8 cellular contexts compared by ENCODE assay signal in the genomic region with DNA sequence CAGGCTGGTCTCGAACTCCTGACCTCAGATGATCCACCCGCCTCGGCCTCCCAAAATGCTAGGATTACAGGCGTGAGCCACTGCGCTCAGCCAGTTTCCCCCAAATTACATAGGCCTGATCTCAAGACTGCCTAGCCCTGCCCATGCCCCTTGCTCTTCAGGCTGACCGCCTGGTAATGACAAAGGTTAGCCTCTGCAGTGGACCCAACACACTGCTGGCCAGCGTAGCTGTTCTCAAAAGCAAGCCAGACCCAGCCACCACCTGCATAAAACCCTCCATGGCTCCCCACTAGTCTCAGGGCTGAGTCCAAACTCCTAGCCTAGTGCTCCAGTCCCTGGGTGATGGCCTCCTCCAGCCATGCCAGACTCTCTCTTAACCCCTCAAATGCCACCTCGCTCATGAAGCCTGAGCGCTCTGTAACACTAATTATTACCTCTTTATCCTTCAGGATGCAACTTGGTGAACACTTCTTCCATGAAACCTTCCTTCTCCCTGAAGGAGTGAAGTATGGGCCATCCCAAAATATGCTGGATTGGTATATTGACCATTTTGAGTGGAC. TPM values are rescaled to one million over a fixed set of nuclear protein-coding genes. Genes with fewer than 3 reads are reported as not detected.
DNase-seq lines count a peak whose midpoint lies in the region; ATAC-seq and TF ChIP-seq lines count a peak whose summit lies in the region.

No MANE protein-coding gene starts in this region.

- H2AFZ ChIP-seq in OCI-LY3 (ENCODE audit: low read depth, low read length) = no peak overlapping the region

- H3K9ac ChIP-seq in OCI-LY3 (ENCODE audit: low read length) = peak overlapping the region; percentile 57; the same call in 1 of the 2 replicates

- H3K27ac Mint-ChIP-seq in CD4-positive, alpha-beta memory T cell = peak overlapping the region; percentile 87 to 98 (median 98)
- H3K27ac Mint-ChIP-seq in neural crest cell (ENCODE audit: unreplicated experiment) = peak overlapping the region; percentile 97

- intact Hi-C loops in CD4-positive, alpha-beta memory T cell (cut with micrococcal nuclease) = loop anchor here (1.0 to 10.0 kb wide), 2 partner anchors 38 to 1412 kb away; partner anchors contain the start of genes BCR, GUCD1 and SNRPD3

- H3K79me2 ChIP-seq in OCI-LY3 (ENCODE audit: low read length) = 0 out of 2 replicates have a peak, but pooled peaks cover 3% of the 10 kb centered on the region

- H3K9me3 ChIP-seq in CD4-positive, alpha-beta memory T cell (ENCODE audit: control insufficient read depth in 1 of 2, low read length in 2 of 2) = no peaks in the 10 kb centered on the region
- no peaks in the 10 kb centered on the region for H3K9me3 ChIP-seq in OCI-LY3 (ENCODE audit: insufficient read depth, low read length)
- no peaks in the 10 kb centered on the region for H3K9me3 ChIP-seq in ectodermal cell (ENCODE audit: control insufficient read depth, low read length)

- no peaks in the 10 kb centered on the region for H3K27me3 ChIP-seq in CD4-positive, alpha-beta memory T cell (ENCODE audit: insufficient read depth, low read length)
- H3K27me3 ChIP-seq in OCI-LY3 (ENCODE audit: low read depth, low read length) (peaks cover 6% of the 10 kb centered on the region; the same call in 1 of the 2 replicates), ectodermal cell (ENCODE audit: control insufficient read depth, insufficient read depth, low read length, poor library complexity, severe bottlenecking) (no peaks in the 10 kb centered on the region)

- no peaks in the 10 kb centered on the region for H3K36me3 ChIP-seq in CD4-positive, alpha-beta memory T cell (ENCODE audit: insufficient read depth, low read length)
- no peaks in the 10 kb centered on the region for H3K36me3 ChIP-seq in OCI-LY3 (replicated peaks; ENCODE audit: low read depth, low read length)
- no peaks in the 10 kb centered on the region for H3K36me3 ChIP-seq in ectodermal cell (ENCODE audit: control insufficient read depth, insufficient read depth, low read length)

- H3K4me3 ChIP-seq in CD4-positive, alpha-beta memory T cell (ENCODE audit: low read length in 2 of 2) = peak overlapping the region in 1 of 2 donors; percentile 17
- peak overlapping the region; percentile 79 for H3K4me3 ChIP-seq in OCI-LY3 (ENCODE audit: low read length)
- H3K4me3 ChIP-seq in ectodermal cell (ENCODE audit: insufficient read depth, low read depth, low read length) = no peak overlapping the region

- peaks cover 0 to 2% of the 10 kb centered on the region in 2 donors for H3K36me3 Mint-ChIP-seq in CD4-positive, alpha-beta memory T cell
- no peaks in the 10 kb centered on the region for H3K36me3 Mint-ChIP-seq in neural crest cell (ENCODE audit: low read depth)

- H3K4me1 ChIP-seq in CD4-positive, alpha-beta memory T cell (ENCODE audit: insufficient read depth, low read length) = peaks cover 69% of the 10 kb centered on the region
- H3K4me1 ChIP-seq in OCI-LY3 (ENCODE audit: low read length) = peaks cover 53% of the 10 kb centered on the region
- H3K4me1 ChIP-seq in ectodermal cell (ENCODE audit: control insufficient read depth, insufficient read depth, low read length) = peaks cover 18% of the 10 kb centered on the region

- H3K4me1 Mint-ChIP-seq in CD4-positive, alpha-beta memory T cell = peaks cover 36 to 78% (median 60%) of the 10 kb centered on the region in 4 donors
- peaks cover 47% of the 10 kb centered on the region for H3K4me1 Mint-ChIP-seq in neural crest cell

- H3K27me3 Mint-ChIP-seq in CD4-positive, alpha-beta memory T cell = no peaks in the 10 kb centered on the region
- no peaks in the 10 kb centered on the region for H3K27me3 Mint-ChIP-seq in neural crest cell (ENCODE audit: low read depth)

- peak overlapping the region; percentile 70 for H3K27ac ChIP-seq in CD4-positive, alpha-beta memory T cell (ENCODE audit: low read depth, low read length)
- H3K27ac ChIP-seq in OCI-LY3 (ENCODE audit: low read length) (peak overlapping the region; percentile 42), ectodermal cell (ENCODE audit: insufficient read depth, low read depth, low read length, poor library complexity, severe bottlenecking) (peak overlapping the region; percentile 81)

- no peak for TF ChIP-seq POLR2A in erythroblast (IDR thresholded peaks at IDR 0.05; ENCODE audit: low read length)

- CTCF ChIA-PET in CD4-positive, alpha-beta memory T cell (lab: Charles Lee; ENCODE audit: partially characterized antibody) = interaction anchor here (1.0 kb wide), 1 partner anchor 23 kb away, joined by 3 read pairs; no protein-coding TSS in a partner anchor

- TF ChIP-seq CTCF in OCI-LY3 (IDR thresholded peaks at IDR 0.05; ENCODE audit: low read depth, low read length) = no peak
- TF ChIP-seq CTCF in neural crest cell (conservative IDR thresholded peaks at IDR 0.05) = no peak

- H3K4me2 ChIP-seq in OCI-LY3 (ENCODE audit: low read length) = peak overlapping the region; percentile 94

- peak overlapping the region; percentile 73 to 86 (median 82) for H3K4me3 Mint-ChIP-seq in CD4-positive, alpha-beta memory T cell
- H3K4me3 Mint-ChIP-seq in neural crest cell = peak overlapping the region; percentile 83

- 90 to 93% methylated on average over 9 of the region's 9 CpGs for WGBS in ectodermal cell, 2 experiments

- H4K20me1 ChIP-seq in OCI-LY3 (ENCODE audit: insufficient read depth, low read length) = no peaks in the 10 kb centered on the region

- POLR2A ChIA-PET in CD4-positive, alpha-beta memory T cell (lab: Charles Lee; ENCODE audit: partially characterized antibody) = interaction anchor here (0.7 to 2.3 kb wide), 8 partner anchors 10 to 390 kb away, joined by 3 to 16 read pairs (median 4); partner anchors contain the start of gene BCR

- peaks cover 0 to 1% (median 0%) of the 10 kb centered on the region in 8 donors for H3K9me3 Mint-ChIP-seq in CD4-positive, alpha-beta memory T cell
- H3K9me3 Mint-ChIP-seq in neural crest cell = no peaks in the 10 kb centered on the region

- ATAC-seq in GM19397 (IDR thresholded peaks at IDR 0.05; ENCODE audit: unreplicated experiment) = no peak

- peak in 1 of 5 donors; percentile 27 for DNase-seq in CD4-positive, alpha-beta memory T cell
- no peak for DNase-seq in neural crest cell (ENCODE audit: low read depth, low spot score)
- no peak for DNase-seq in erythroblast (lab: John Stamatoyannopoulos, UW)
- DNase-seq in stimulated activated CD4-positive, alpha-beta T cell treated with anti-CD3 and anti-CD28 coated beads, Interleukin-2, amount 100 ng/mL, for 48 hours = no peak
- DNase-seq in AG20443 (ENCODE audit: low spot score) = no peak

RNA-seq across cellular contexts. Expression of gene RSPH14, which starts 0.8 kb away (rescaled TPM):
- not detected for total RNA-seq in CD4-positive, alpha-beta memory T cell
- polyA plus RNA-seq in CD4-positive, alpha-beta memory T cell = not detected
- polyA plus RNA-seq in ectodermal cell (2013, experiment 1 of 4) = 1.5 TPM
- polyA plus RNA-seq in ectodermal cell (2013, experiment 2 of 4) = 2.0 TPM
- polyA plus RNA-seq in ectodermal cell (2013, experiment 3 of 4) = 1.7 TPM
- 1.1 TPM for polyA plus RNA-seq in ectodermal cell (2013, experiment 4 of 4)
- 0.86 and 2.9 TPM in 2 replicates for total RNA-seq in neural crest cell

RNA-seq across cellular contexts. Expression of gene RAB36, which starts 2.7 kb away (rescaled TPM):
- total RNA-seq in CD4-positive, alpha-beta memory T cell = under 1 TPM; 0.33 to 0.64 TPM
- 1 to 10 TPM in 1 of 2 donors, under 1 TPM in 1; 0.61 to 1.1 TPM for polyA plus RNA-seq in CD4-positive, alpha-beta memory T cell
- 6.2 TPM for polyA plus RNA-seq in ectodermal cell (2013, experiment 1 of 4)
- polyA plus RNA-seq in ectodermal cell (2013, experiment 2 of 4) = 7.1 TPM
- 6.5 TPM for polyA plus RNA-seq in ectodermal cell (2013, experiment 3 of 4)
- polyA plus RNA-seq in ectodermal cell (2013, experiment 4 of 4) = 5.6 TPM
- total RNA-seq in neural crest cell = 13.5 and 14.4 TPM in 2 replicates

RNA-seq across cellular contexts. Expression of gene BCR, which starts 37.7 kb away (rescaled TPM):
- total RNA-seq in CD4-positive, alpha-beta memory T cell = 10 to 100 TPM; 75.3 to 75.6 TPM
- 10 to 100 TPM in 1 of 2 donors, 1 to 10 TPM in 1; 3.3 to 27.0 TPM for polyA plus RNA-seq in CD4-positive, alpha-beta memory T cell
- polyA plus RNA-seq in ectodermal cell (2013, experiment 1 of 4) = 76.7 TPM
- polyA plus RNA-seq in ectodermal cell (2013, experiment 2 of 4) = 71.1 TPM
- polyA plus RNA-seq in ectodermal cell (2013, experiment 3 of 4) = 48.2 TPM
- 48.1 TPM for polyA plus RNA-seq in ectodermal cell (2013, experiment 4 of 4)
- 49.5 and 54.2 TPM in 2 replicates for total RNA-seq in neural crest cell
